ENCODE assay signal across 13 cellular contexts in genomic region chr22:25829237-25829636, GRCh38.
DNase-seq lines count a peak whose midpoint lies in the region; ATAC-seq and TF ChIP-seq lines count a peak whose summit lies in the region.
"Had no signal": no experiment of that assay in that cellular context is flagged by ENCODE, and none has a peak within 500 bp of the region (broad histone marks: within the 10 kb centered on the region; RNA-seq: fewer than 3 reads in every experiment).

No MANE protein-coding gene starts in this region.

- no peak for DNase-seq in H9
- DNase-seq in RWPE2 (ENCODE audit: low spot score) = peak; percentile 25
- DNase-seq in epithelial cell of prostate (ENCODE audit: low read depth, low spot score) = peak; percentile 64
- no peak for DNase-seq in neural progenitor cell (ENCODE audit: low spot score)
- DNase-seq in COLO668 (lab: John Stamatoyannopoulos, UW; ENCODE audit: unreplicated experiment) = no peak
- DNase-seq in testis = no peak
- DNase-seq: ACHN; CD4-positive, alpha-beta T cell; DMS79; GM23248 had no signal

- no CpG with 5 or more reads among the region's 5 CpGs for WGBS in H9 (ENCODE audit: extremely low coverage, insufficient read length, low lambda C conversion rate)
- WGBS in testis, 2 donors = 90 to 91% methylated on average over 5 of the region's 5 CpGs

- H3K36me3 Mint-ChIP-seq in H9 (ENCODE audit: insufficient read depth in 1 of 3, low read depth in 3 of 3) (no peaks in the 10 kb centered on the region), neural progenitor cell (no peaks in the 10 kb centered on the region)

- no peak overlapping the region for H4K8ac ChIP-seq in H9 (replicated peaks; ENCODE audit: insufficient read length, low read depth, low read length)

- no peak overlapping the region for H3K27ac Mint-ChIP-seq in H9
- H3K27ac Mint-ChIP-seq in neural progenitor cell = peak overlapping the region; percentile 87
- H3K27ac Mint-ChIP-seq: CD4-positive, alpha-beta T cell had no signal

- H2BK12ac ChIP-seq in H9 (ENCODE audit: insufficient read length, low read depth, low read length) = no peak overlapping the region

- H2BK5ac ChIP-seq in H9 (ENCODE audit: insufficient read length, low read length) = no peak overlapping the region

- H3K9me3 ChIP-seq in H9 (ENCODE audit: control insufficient read depth, low read depth, low read length) (no peaks in the 10 kb centered on the region), RWPE2 (ENCODE audit: severe bottlenecking) (no peaks in the 10 kb centered on the region), neural progenitor cell (ENCODE audit: low read depth) (no peaks in the 10 kb centered on the region), testis (no peaks in the 10 kb centered on the region)

- H3K4me3 ChIP-seq in RWPE2 (ENCODE audit: severe bottlenecking) (no peak overlapping the region), neural progenitor cell (no peak overlapping the region), testis (no peak overlapping the region)
- H3K4me3 ChIP-seq: BLaER1 treated with 17β-estradiol and CSF1 and Interleukin-3, amounts not matched to agents 10 nM and 100 nM; GM23248 had no signal

- no peak overlapping the region for H2AK5ac ChIP-seq in H9 (ENCODE audit: insufficient read length, low read length)

- H3K9me3 Mint-ChIP-seq in H9 (no peaks in the 10 kb centered on the region; a peak in 1 of 5 replicates), neural progenitor cell (no peaks in the 10 kb centered on the region)
- H3K9me3 Mint-ChIP-seq: CD4-positive, alpha-beta T cell had no signal

- H3K4ac ChIP-seq in H9 (ENCODE audit: low read depth, low read length) = no peak overlapping the region

- H3K27me3 ChIP-seq in H9 (ENCODE audit: insufficient read depth, low read length) (no peaks in the 10 kb centered on the region), RWPE2 (ENCODE audit: insufficient read depth, poor library complexity, severe bottlenecking) (no peaks in the 10 kb centered on the region), neural progenitor cell (no peaks in the 10 kb centered on the region), testis (no peaks in the 10 kb centered on the region)
- H3K27me3 ChIP-seq: BLaER1 treated with 17β-estradiol and CSF1 and Interleukin-3, amounts not matched to agents 10 nM and 100 nM had no signal

- H3K79me2 ChIP-seq in H9 (ENCODE audit: insufficient read depth, low read length) (no peaks in the 10 kb centered on the region), neural progenitor cell (ENCODE audit: low read depth) (no peaks in the 10 kb centered on the region)

- H3F3A ChIP-seq in neural progenitor cell (ENCODE audit: low read depth) = peaks cover 12% of the 10 kb centered on the region

- no peak overlapping the region for H3T11ph ChIP-seq in H9 (ENCODE audit: low read length)

- no peaks in the 10 kb centered on the region for H3K23me2 ChIP-seq in H9 (ENCODE audit: insufficient read length, low read depth, low read length, poor library complexity, severe bottlenecking)

- no peaks in the 10 kb centered on the region for H3K36me3 ChIP-seq in RWPE2 (ENCODE audit: low read depth)
- H3K36me3 ChIP-seq in neural progenitor cell = no peaks in the 10 kb centered on the region
- H3K36me3 ChIP-seq in testis (ENCODE audit: low read depth, missing control alignments) = no peaks in the 10 kb centered on the region
- H3K36me3 ChIP-seq: BLaER1 treated with 17β-estradiol and CSF1 and Interleukin-3, amounts not matched to agents 10 nM and 100 nM had no signal

- H4K5ac ChIP-seq in H9 (ENCODE audit: insufficient read length, low read depth, low read length) = no peak overlapping the region

- H3K27me3 Mint-ChIP-seq in H9 (ENCODE audit: low read depth) = peaks cover 3% of the 10 kb centered on the region
- peaks cover 4% of the 10 kb centered on the region for H3K27me3 Mint-ChIP-seq in neural progenitor cell (ENCODE audit: insufficient read depth, low read depth)

- no peak overlapping the region for H3K27ac ChIP-seq in H9 (ENCODE audit: insufficient read length, low read depth, low read length)
- no peak overlapping the region for H3K27ac ChIP-seq in RWPE2 (ENCODE audit: poor library complexity, severe bottlenecking)
- H3K27ac ChIP-seq in epithelial cell of prostate = no peak overlapping the region
- H3K27ac ChIP-seq in neural progenitor cell = no peak overlapping the region
- H3K27ac ChIP-seq in testis = no peak overlapping the region
- H3K27ac ChIP-seq: BLaER1 treated with 17β-estradiol and CSF1 and Interleukin-3, amounts not matched to agents 10 nM and 100 nM; GM23248 had no signal

- H3K79me1 ChIP-seq in H9 (ENCODE audit: insufficient read depth, low read depth, low read length, poor library complexity, severe bottlenecking) = no peaks in the 10 kb centered on the region

- no peak overlapping the region for H3K23ac ChIP-seq in H9 (ENCODE audit: insufficient read length, low read depth, low read length)

- H3K4me1 Mint-ChIP-seq in H9 (no peaks in the 10 kb centered on the region), neural progenitor cell (peaks cover 45% of the 10 kb centered on the region)

- no peak overlapping the region for H3K56ac ChIP-seq in H9 (ENCODE audit: insufficient read length, low read depth, low read length)

- H4K20me1 ChIP-seq in H9 (ENCODE audit: control insufficient read depth, insufficient read depth, insufficient read length) (no peaks in the 10 kb centered on the region), neural progenitor cell (ENCODE audit: low read depth) (no peaks in the 10 kb centered on the region)
- H4K20me1 ChIP-seq: BLaER1 treated with 17β-estradiol and CSF1 and Interleukin-3, amounts not matched to agents 10 nM and 100 nM had no signal

- peak overlapping the region; percentile 48 for H3K18ac ChIP-seq in H9 (ENCODE audit: insufficient read length, low read depth, low read length)

- no peak overlapping the region for H2BK15ac ChIP-seq in H9 (ENCODE audit: low read depth, low read length)

- no peak overlapping the region for H3K4me3 Mint-ChIP-seq in H9
- no peak overlapping the region for H3K4me3 Mint-ChIP-seq in neural progenitor cell
- H3K4me3 Mint-ChIP-seq: CD4-positive, alpha-beta T cell had no signal

- intact Hi-C loops in testis (cut with DNase I; ENCODE audit: low total_unique reads) = no loop called here

- TF ChIP-seq CTCF in H9 (conservative IDR thresholded peaks at IDR 0.05) (no peak), RWPE2 (IDR thresholded peaks at IDR 0.05; ENCODE audit: poor library complexity, severe bottlenecking) (no peak), neural progenitor cell (IDR thresholded peaks at IDR 0.05) (no peak), testis (IDR thresholded peaks at IDR 0.05) (no peak)

- H3K9ac ChIP-seq in H9 (ENCODE audit: extremely low read depth, insufficient read length, low read length) (no peak overlapping the region), neural progenitor cell (no peak overlapping the region)
- H3K9ac ChIP-seq: BLaER1 treated with 17β-estradiol and CSF1 and Interleukin-3, amounts not matched to agents 10 nM and 100 nM; GM23248 had no signal

- H3K4me1 ChIP-seq in H9 (ENCODE audit: insufficient read depth, low read length) (no peaks in the 10 kb centered on the region), RWPE2 (ENCODE audit: insufficient read depth, poor library complexity, severe bottlenecking) (no peaks in the 10 kb centered on the region), neural progenitor cell (peaks cover 19% of the 10 kb centered on the region), testis (no peaks in the 10 kb centered on the region)
- H3K4me1 ChIP-seq: BLaER1 treated with 17β-estradiol and CSF1 and Interleukin-3, amounts not matched to agents 10 nM and 100 nM had no signal

- no peak overlapping the region for H4K91ac ChIP-seq in H9 (ENCODE audit: insufficient read length, low read depth, low read length)

- ATAC-seq in RWPE2 (ENCODE audit: low read depth) (peak; percentile 53; the same call in 2 of the 3 replicates), GM21381 (IDR thresholded peaks at IDR 0.05; ENCODE audit: unreplicated experiment) (no peak), GM18868 (IDR thresholded peaks at IDR 0.05; ENCODE audit: unreplicated experiment) (no peak)

- no peak overlapping the region for H2BK20ac ChIP-seq in H9 (ENCODE audit: low read depth, low read length, poor library complexity, severe bottlenecking)

- TF ChIP-seq POLR2A in testis (IDR thresholded peaks at IDR 0.05) = no peak

- no peak overlapping the region for H2BK120ac ChIP-seq in H9 (ENCODE audit: low read depth, low read length, poor library complexity, severe bottlenecking)

- H3K4me2 ChIP-seq in H9 (ENCODE audit: insufficient read depth, insufficient read length, low read length) (no peak overlapping the region), neural progenitor cell (no peak overlapping the region)
- H3K4me2 ChIP-seq: BLaER1 treated with 17β-estradiol and CSF1 and Interleukin-3, amounts not matched to agents 10 nM and 100 nM had no signal

- H2AFZ ChIP-seq in H9 (ENCODE audit: low read length) (no peak overlapping the region), neural progenitor cell (replicated peaks) (peak overlapping the region; percentile 10)
- H2AFZ ChIP-seq: GM23248 had no signal

- no peak overlapping the region for H3K14ac ChIP-seq in H9 (ENCODE audit: insufficient read depth, low read length)

Comparison
In these comparisons a context has a peak if more than half of its experiments do, and no peak if none do; other contexts are left out.
1. DNase-seq: peak in RWPE2 (single experiment) and epithelial cell of prostate (single experiment); none in H9 (single experiment), neural progenitor cell (single experiment), COLO668 (single experiment) and testis (single experiment).